21 cellular contexts compared by ENCODE assay signal in the genomic region with DNA sequence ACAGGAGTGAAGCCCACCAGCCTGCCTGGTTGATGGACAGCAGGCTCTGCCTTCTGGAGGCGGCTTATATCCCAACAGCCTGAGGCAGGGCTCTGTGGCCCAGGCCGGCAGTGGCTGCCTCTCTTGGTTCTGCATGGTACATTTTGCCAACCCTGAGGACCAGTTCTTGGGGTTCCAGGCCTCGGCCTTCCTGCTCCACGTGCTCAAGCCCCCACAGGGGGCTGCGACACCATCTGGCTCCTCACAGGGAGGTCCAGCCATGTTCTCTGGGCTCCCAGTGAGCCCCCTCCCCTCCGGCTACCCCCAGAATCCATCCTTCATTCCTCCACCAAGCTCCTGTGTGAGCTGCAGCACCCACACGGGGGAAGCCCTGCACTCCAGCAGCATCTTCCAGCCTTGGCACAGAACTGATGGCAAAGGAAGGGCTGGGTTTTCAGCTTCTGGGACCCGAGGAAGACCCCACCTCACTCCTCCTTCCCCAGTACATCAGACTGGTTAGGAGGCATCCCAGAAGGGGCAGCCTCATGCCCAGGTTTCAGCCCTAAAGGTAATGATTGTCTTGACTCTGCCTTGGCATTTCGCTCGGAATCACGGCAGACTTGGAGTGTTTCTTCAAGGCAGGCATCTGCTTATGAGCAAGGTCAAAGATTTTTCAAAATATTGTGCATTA.
"Had no signal": no experiment of that assay in that cellular context is flagged by ENCODE, and none has a peak within 500 bp of the region (broad histone marks: within the 10 kb centered on the region; RNA-seq: fewer than 3 reads in every experiment).

No MANE protein-coding gene starts in this region.

- FAIRE-seq: islet of Langerhans, small intestine had no signal

- H3K27me3 ChIP-seq: esophagus muscularis mucosa, gastrocnemius medialis, heart right ventricle, tibial artery, upper lobe of left lung, uterus had no signal

- ATAC-seq: gastrocnemius medialis, psoas muscle had no signal

- H3K4me1 ChIP-seq: esophagus muscularis mucosa, gastrocnemius medialis, parathyroid adenoma, psoas muscle, tibial artery, uterus had no signal

- H3K4me3 ChIP-seq: esophagus muscularis mucosa, gastrocnemius medialis, heart right ventricle, mucosa of descending colon, psoas muscle, tibial artery, upper lobe of left lung, uterus had no signal

- H3K27ac ChIP-seq: epithelial cell of prostate, esophagus muscularis mucosa, gastrocnemius medialis, heart right ventricle, parathyroid adenoma, psoas muscle, tibial artery, upper lobe of left lung, uterus had no signal

- H3K36me3 ChIP-seq: gastrocnemius medialis, uterus had no signal

- H3K36me3 Mint-ChIP-seq: natural killer cell had no signal

- H3K27me3 Mint-ChIP-seq: stimulated activated naive CD8-positive, alpha-beta T cell treated with anti-CD3 and anti-CD28 coated beads, Interleukin-15, Interleukin-2, amounts not matched to agents 100 ng/mL and 50 ng/mL, for 24 hours had no signal

- H3K9me3 Mint-ChIP-seq: natural killer cell; neural crest cell; stimulated activated naive CD8-positive, alpha-beta T cell treated with anti-CD3 and anti-CD28 coated beads, Interleukin-15, Interleukin-2, amounts not matched to agents 100 ng/mL and 50 ng/mL, for 24 hours had no signal

- H3K9ac ChIP-seq: parathyroid adenoma had no signal

- H3K27ac Mint-ChIP-seq: natural killer cell; stimulated activated naive CD8-positive, alpha-beta T cell treated with anti-CD3 and anti-CD28 coated beads, Interleukin-15, Interleukin-2, amounts not matched to agents 100 ng/mL and 50 ng/mL, for 24 hours had no signal

- H2AFZ ChIP-seq: parathyroid adenoma had no signal

- H3K9me3 ChIP-seq: esophagus muscularis mucosa, gastrocnemius medialis, heart right ventricle, mucosa of descending colon, psoas muscle, tibial artery had no signal

- DNase-seq: effector memory CD4-positive, alpha-beta T cell; gastrocnemius medialis; heart right ventricle; kidney glomerular epithelial cell; mammary epithelial cell; natural killer cell; occipital lobe; psoas muscle; retina; small intestine; stimulated activated CD4-positive, alpha-beta T cell treated with anti-CD3 and anti-CD28 coated beads, Interleukin-2, amount 100 ng/mL, for 48 hours; uterus had no signal

- H3K79me2 ChIP-seq: parathyroid adenoma had no signal

- H3K4me1 Mint-ChIP-seq: neural crest cell had no signal

- H3K4me3 Mint-ChIP-seq: natural killer cell; neural crest cell; stimulated activated naive CD8-positive, alpha-beta T cell treated with anti-CD3 and anti-CD28 coated beads, Interleukin-15, Interleukin-2, amounts not matched to agents 100 ng/mL and 50 ng/mL, for 24 hours had no signal
